In genomic region chr18:9575558-9575957, GRCh38 we compare ENCODE assay signal across 8 cellular contexts. TPM values are rescaled to one million over a fixed set of nuclear protein-coding genes. Genes with fewer than 3 reads are reported as not detected.
DNase-seq lines count a peak whose midpoint lies in the region; ATAC-seq and TF ChIP-seq lines count a peak whose summit lies in the region.

No MANE protein-coding gene starts in this region.

- no peak for TF ChIP-seq EP300 in Ishikawa (IDR thresholded peaks at IDR 0.05; ENCODE audit: borderline replicate concordance)

- H3K27me3 Mint-ChIP-seq in activated T-cell treated with anti-CD3 and anti-CD28 coated beads, Interleukin-2, amount 50 U/mL, for 72 hours (ENCODE audit: low read depth): no peaks in the 10 kb centered on the region
- no peaks in the 10 kb centered on the region for H3K27me3 Mint-ChIP-seq in naive B cell

- no peak overlapping the region for H3K4me3 Mint-ChIP-seq in activated T-cell treated with anti-CD3 and anti-CD28 coated beads, Interleukin-2, amount 50 U/mL, for 72 hours
- peak overlapping the region in 1 of 8 donors; percentile 23 for H3K4me3 Mint-ChIP-seq in naive B cell

- H3K9me3 Mint-ChIP-seq in activated T-cell treated with anti-CD3 and anti-CD28 coated beads, Interleukin-2, amount 50 U/mL, for 72 hours: no peaks in the 10 kb centered on the region
- H3K9me3 Mint-ChIP-seq in naive B cell: no peaks in the 10 kb centered on the region

- peaks cover 1 to 2% of the 10 kb centered on the region in 2 donors for H3K36me3 Mint-ChIP-seq in activated T-cell treated with anti-CD3 and anti-CD28 coated beads, Interleukin-2, amount 50 U/mL, for 72 hours (ENCODE audit: insufficient read depth in 2 of 2)
- H3K36me3 Mint-ChIP-seq in naive B cell: peaks cover 12 to 15% of the 10 kb centered on the region in 2 donors

- H3K27ac Mint-ChIP-seq in activated T-cell treated with anti-CD3 and anti-CD28 coated beads, Interleukin-2, amount 50 U/mL, for 72 hours: no peak overlapping the region
- H3K27ac Mint-ChIP-seq in naive B cell: peak overlapping the region in 2 of 6 donors; percentile 19 to 40

- TF ChIP-seq RAD21 in Ishikawa (IDR thresholded peaks at IDR 0.05; ENCODE audit: low read depth): peak; percentile 88

- H3K4me1 Mint-ChIP-seq in activated T-cell treated with anti-CD3 and anti-CD28 coated beads, Interleukin-2, amount 50 U/mL, for 72 hours (ENCODE audit: low read depth): no peaks in the 10 kb centered on the region
- no peaks in the 10 kb centered on the region for H3K4me1 Mint-ChIP-seq in naive B cell

- peak; percentile 11 for DNase-seq in activated T-cell treated with anti-CD3 and anti-CD28 coated beads, Interleukin-2, amount 50 U/mL, for 72 hours
- DNase-seq in activated T-cell treated with anti-CD3 and anti-CD28 coated beads, Interleukin-2, amount 50 U/mL, for 1 hour: no peak
- DNase-seq in fibroblast of gingiva (ENCODE audit: low read depth) (peak; percentile 86), naive B cell (peak; percentile 26), GM03348 (ENCODE audit: low spot score) (no peak)

- peak; percentile 36 to 43 for ATAC-seq in activated T-cell treated with anti-CD3 and anti-CD28 coated beads, Interleukin-2, amount 50 U/mL, for 72 hours (replicated peaks in 1 of 2)
- ATAC-seq in SK-N-SH treated with all-trans-retinoic acid at 6 μM for 48 hours: peak; percentile 52; the same call in 2 of the 3 replicates
- ATAC-seq in naive B cell (ENCODE audit: low read depth in 2 of 2): peak; percentile 35 to 51
- ATAC-seq in HG03520 (IDR thresholded peaks at IDR 0.05; ENCODE audit: unreplicated experiment): no peak

TF ChIP-seq in Ishikawa, 13 proteins besides CTCF, POLR2A, EP300 and RAD21:
- TF ChIP-seq TEAD4 (IDR thresholded peaks at IDR 0.05) (peak; percentile 30; the same call in 1 of the 2 replicates), CEBPB (IDR thresholded peaks at IDR 0.05) (no peak), NFIC (IDR thresholded peaks at IDR 0.05) (peak; percentile 92), EGR1 (IDR thresholded peaks at IDR 0.05) (no peak)

TF ChIP-seq in SK-N-SH treated with all-trans-retinoic acid at 6 μM for 48 hours, 23 proteins besides CTCF, POLR2A, EP300 and RAD21:
- TF ChIP-seq ZNF70 (CRISPR knock-in tag; IDR thresholded peaks at IDR 0.05) (no peak), SNAI2 (CRISPR knock-in tag; IDR thresholded peaks at IDR 0.05) (no peak), ZFP3 (CRISPR knock-in tag; IDR thresholded peaks at IDR 0.05) (no peak), ESRRG (CRISPR knock-in tag; IDR thresholded peaks at IDR 0.05) (no peak), CREB5 (CRISPR knock-in tag; IDR thresholded peaks at IDR 0.05; ENCODE audit: low read depth) (no peak), GLIS3 (CRISPR knock-in tag; IDR thresholded peaks at IDR 0.05) (no peak), PPARA (CRISPR knock-in tag; IDR thresholded peaks at IDR 0.05; ENCODE audit: borderline replicate concordance) (no peak), ZNF565 (CRISPR knock-in tag; conservative IDR thresholded peaks at IDR 0.05; ENCODE audit: low read depth) (no peak), OSR1 (CRISPR knock-in tag; IDR thresholded peaks at IDR 0.05) (no peak), TOX (CRISPR knock-in tag; IDR thresholded peaks at IDR 0.05; ENCODE audit: borderline replicate concordance) (no peak), TSHZ2 (CRISPR knock-in tag; IDR thresholded peaks at IDR 0.05) (no peak), ZFP30 (CRISPR knock-in tag; IDR thresholded peaks at IDR 0.05) (no peak), POU6F1 (CRISPR knock-in tag; IDR thresholded peaks at IDR 0.05; ENCODE audit: borderline replicate concordance, low read depth) (no peak)

RNA-seq across cellular contexts. Expression of gene PPP4R1, which starts 38.8 kb away (rescaled TPM):
- 10 to 100 TPM; 17.5 to 23.7 TPM for total RNA-seq in activated T-cell treated with anti-CD3 and anti-CD28 coated beads, Interleukin-2, amount 50 U/mL, for 72 hours
- 10 to 100 TPM in 4 of 6 donors, 1 to 10 TPM in 2; 8.9 to 21.1 (median 12.8) TPM for polyA plus RNA-seq in naive B cell (ENCODE audit: low read depth in 6 of 6)

Comparison
In these comparisons a context has a peak if more than half of its experiments do, and no peak if none do; other contexts are left out.
1. DNase-seq: peak in activated T-cell treated with anti-CD3 and anti-CD28 coated beads, Interleukin-2, amount 50 U/mL, for 72 hours (2 of 2), fibroblast of gingiva (single experiment) and naive B cell (single experiment); none in activated T-cell treated with anti-CD3 and anti-CD28 coated beads, Interleukin-2, amount 50 U/mL, for 1 hour (single experiment) and GM03348 (single experiment).